20 cellular contexts compared by ENCODE assay signal in genomic region chrX:475926-476723, GRCh38.
DNase-seq lines count a peak whose midpoint lies in the region; ATAC-seq and TF ChIP-seq lines count a peak whose summit lies in the region.
"Had no signal": no experiment of that assay in that cellular context is flagged by ENCODE, and none has a peak within 500 bp of the region (broad histone marks: within the 10 kb centered on the region; RNA-seq: fewer than 3 reads in every experiment).

No MANE protein-coding gene starts in this region.

- DNase-seq in AG09319 (ENCODE audit: extremely low read depth, low read depth) (peak; percentile 12), HCT116 (ENCODE audit: low read depth, low spot score) (no peak), WTC11 (ENCODE audit: low spot score) (peak; percentile 50), nephron progenitor cell (no peak), NCI-H345 (lab: John Stamatoyannopoulos, UW) (no peak), DMS114 treated with DMSO at 0.1 percent for 48 hours (lab: John Stamatoyannopoulos, UW; ENCODE audit: unreplicated experiment) (no peak), SIG-M5 (lab: John Stamatoyannopoulos, UW) (no peak)
- DNase-seq in stimulated activated CD4-positive, alpha-beta T cell treated with anti-CD3 and anti-CD28 coated beads, Interleukin-4, amount 100 ng/mL, for 24 hours: no peak
- DNase-seq: heart left ventricle, immature natural killer cell, lower lobe of right lung, MM.1S, NCI-H187 treated with DMSO at 0.1 percent for 48 hours, pancreas, uterus had no signal

- no peaks in the 10 kb centered on the region for H3K9me2 ChIP-seq in HCT116 (ENCODE audit: insufficient read depth)

- H3K27me3 Mint-ChIP-seq in WTC11 (ENCODE audit: low read depth) (peaks cover 6% of the 10 kb centered on the region; the same call in 1 of the 2 replicates), nephron progenitor cell (ENCODE audit: low read depth, poor library complexity) (peaks cover 21% of the 10 kb centered on the region)

- POLR2A ChIA-PET in HCT116 (lab: Charles Lee) (no interaction called here), WTC11 (lab: Charles Lee) (no interaction called here)

- H3K4me1 Mint-ChIP-seq in WTC11: peaks cover 28% of the 10 kb centered on the region
- peaks cover 12% of the 10 kb centered on the region for H3K4me1 Mint-ChIP-seq in nephron progenitor cell
- H3K4me1 Mint-ChIP-seq: CD14-positive monocyte, immature natural killer cell had no signal

- H4K20me1 ChIP-seq in HCT116 (ENCODE audit: insufficient read depth): no peaks in the 10 kb centered on the region

- H3K9ac ChIP-seq in HCT116 (ENCODE audit: low read length): no peak overlapping the region

- TF ChIP-seq CTCF in AG09319 (IDR thresholded peaks at IDR 0.05; ENCODE audit: low read depth, low read length) (no peak), HCT116 (IDR thresholded peaks at IDR 0.05 in 2 of 3, conservative IDR thresholded peaks at IDR 0.05 in 1 of 3; ENCODE audit: borderline replicate concordance in 1 of 3, insufficient read depth in 1 of 3, low read depth in 2 of 3, low read length in 2 of 3) (no peak), WTC11 (IDR thresholded peaks at IDR 0.05) (no peak), nephron progenitor cell (IDR thresholded peaks at IDR 0.05) (no peak)

- peak; percentile 34; the same call in 1 of the 2 replicates for ATAC-seq in HCT116
- no peak for ATAC-seq in WTC11
- ATAC-seq: heart left ventricle, lower lobe of right lung, pancreas, sciatic nerve had no signal

- H3K36me3 Mint-ChIP-seq in WTC11 (peaks cover 6% of the 10 kb centered on the region; the same call in 1 of the 2 replicates), nephron progenitor cell (ENCODE audit: low read depth) (no peaks in the 10 kb centered on the region)
- H3K36me3 Mint-ChIP-seq: brain, CD14-positive monocyte, immature natural killer cell had no signal

- H3K79me2 ChIP-seq in HCT116 (ENCODE audit: insufficient read depth, low read length): no peaks in the 10 kb centered on the region

- intact Hi-C loops in HCT116 (cut with micrococcal nuclease): no loop called here

- H2AFZ ChIP-seq in HCT116 (ENCODE audit: low read depth, low read length, poor library complexity, severe bottlenecking): no peak overlapping the region

- no peaks in the 10 kb centered on the region for H3K36me3 ChIP-seq in HCT116 (ENCODE audit: control insufficient read depth in 1 of 2, insufficient read depth in 2 of 2, low read length in 2 of 2)
- H3K36me3 ChIP-seq: heart left ventricle, lower lobe of right lung, pancreas, uterus had no signal

- H3K4me1 ChIP-seq in HCT116 (ENCODE audit: control insufficient read depth in 1 of 2, insufficient read depth in 2 of 2, low read length in 2 of 2): peaks cover 0 to 10% of the 10 kb centered on the region in 2 experiments; a peak in 2 of 4 replicates
- H3K4me1 ChIP-seq: heart left ventricle, lower lobe of right lung, pancreas, uterus had no signal

- CTCF ChIA-PET in HCT116 (lab: Charles Lee): no interaction called here
- CTCF ChIA-PET in WTC11 (lab: Charles Lee): no interaction called here

- no peak overlapping the region for H3K4me3 ChIP-seq in HCT116 (replicated peaks in 1 of 2; ENCODE audit: low read depth in 1 of 2, low read length in 2 of 2)
- H3K4me3 ChIP-seq: coronary artery, heart left ventricle, lower lobe of right lung, pancreas, uterus had no signal

- H3K4me3 Mint-ChIP-seq in WTC11: no peak overlapping the region
- H3K4me3 Mint-ChIP-seq in nephron progenitor cell: no peak overlapping the region
- H3K4me3 Mint-ChIP-seq: CD14-positive monocyte, immature natural killer cell had no signal

- TF ChIP-seq POLR2A in HCT116 (IDR thresholded peaks at IDR 0.05; ENCODE audit: borderline replicate concordance, extremely low read depth, insufficient read depth, insufficient read length): no peak

- no peaks in the 10 kb centered on the region for H3K27me3 ChIP-seq in HCT116 (ENCODE audit: insufficient read depth, low read length)
- H3K27me3 ChIP-seq: heart left ventricle, uterus had no signal

- no TSS peak for BruUV-seq in HCT116 (replicated peaks; lab: Mats Ljungman, UMichigan)

- RAD21 ChIA-PET in HCT116 (lab: Charles Lee; ENCODE audit: low non-redundant PET in 1 of 2, low total read pairs in 2 of 2, uncharacterized antibody in 2 of 2, unreplicated experiment in 2 of 2): no interaction called here

- H3K9me3 Mint-ChIP-seq in WTC11: peaks cover 14% of the 10 kb centered on the region
- peaks cover 17% of the 10 kb centered on the region for H3K9me3 Mint-ChIP-seq in nephron progenitor cell

- no peaks in the 10 kb centered on the region for H3K9me3 ChIP-seq in HCT116 (ENCODE audit: control insufficient read depth in 1 of 2, insufficient read depth in 1 of 2, low read depth in 1 of 2, low read length in 2 of 2)
- H3K9me3 ChIP-seq: pancreas, uterus had no signal

- H3K4me2 ChIP-seq in HCT116 (ENCODE audit: low read length): peak overlapping the region; percentile 21; the same call in 1 of the 2 replicates

- peak overlapping the region; percentile 62 for H3K27ac Mint-ChIP-seq in WTC11
- peak overlapping the region; percentile 75 for H3K27ac Mint-ChIP-seq in nephron progenitor cell
- H3K27ac Mint-ChIP-seq: activated T-helper 2 cell treated with anti-CD3 and anti-CD28 coated beads, Interferon-gamma antibody, Interleukin-2, Interleukin-4, amounts not matched to agents 10 μg/mL and 5 μg/mL and 100 μg/mL, durations not matched to agents 14 hours and 24 hours and 36 hours; brain; immature natural killer cell had no signal

- no peak overlapping the region for H3K27ac ChIP-seq in HCT116 (ENCODE audit: low read depth, low read length)
- H3K27ac ChIP-seq: coronary artery, heart left ventricle, lower lobe of right lung, pancreas, uterus had no signal

- no peak for TF ChIP-seq RAD21 in HCT116 (IDR thresholded peaks at IDR 0.05; ENCODE audit: low read depth)

TF ChIP-seq in HCT116, 20 proteins besides CTCF, POLR2A, EP300 and RAD21 (continues in another document):
- TF ChIP-seq, protein P1, sequence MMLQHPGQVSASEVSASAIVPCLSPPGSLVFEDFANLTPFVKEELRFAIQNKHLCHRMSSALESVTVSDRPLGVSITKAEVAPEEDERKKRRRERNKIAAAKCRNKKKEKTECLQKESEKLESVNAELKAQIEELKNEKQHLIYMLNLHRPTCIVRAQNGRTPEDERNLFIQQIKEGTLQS (IDR thresholded peaks at IDR 0.05): no peak
- TF ChIP-seq SP1 (IDR thresholded peaks at IDR 0.05; ENCODE audit: low read depth) (no peak), CBX3 (IDR thresholded peaks at IDR 0.05; ENCODE audit: low read depth) (no peak), EZH2 (IDR thresholded peaks at IDR 0.05) (no peak), EGR1 (IDR thresholded peaks at IDR 0.05; ENCODE audit: low read depth) (no peak), TCF7L2 (IDR thresholded peaks at IDR 0.05; ENCODE audit: borderline replicate concordance, extremely low read depth, insufficient read depth, insufficient read length) (no peak), ZNF274 (IDR thresholded peaks at IDR 0.05; ENCODE audit: low read depth, low read length) (no peak), EZH2phosphoT487 (IDR thresholded peaks at IDR 0.05; ENCODE audit: borderline replicate concordance) (no peak), FOSL1 (IDR thresholded peaks at IDR 0.05; ENCODE audit: low read depth) (no peak), ZFX (IDR thresholded peaks at IDR 0.05) (no peak), CEBPB (IDR thresholded peaks at IDR 0.05; ENCODE audit: low read depth) (no peak), JUND (IDR thresholded peaks at IDR 0.05) (no peak), SIN3A (IDR thresholded peaks at IDR 0.05; ENCODE audit: low read depth) (no peak), SRF (IDR thresholded peaks at IDR 0.05; ENCODE audit: low read depth) (no peak), ELF1 (IDR thresholded peaks at IDR 0.05; ENCODE audit: borderline replicate concordance, low read depth) (no peak)
- TF ChIP-seq, protein P2, sequence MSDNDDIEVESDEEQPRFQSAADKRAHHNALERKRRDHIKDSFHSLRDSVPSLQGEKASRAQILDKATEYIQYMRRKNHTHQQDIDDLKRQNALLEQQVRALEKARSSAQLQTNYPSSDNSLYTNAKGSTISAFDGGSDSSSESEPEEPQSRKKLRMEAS (IDR thresholded peaks at IDR 0.05): no peak

TF ChIP-seq in WTC11, 78 proteins besides CTCF, POLR2A, EP300 and RAD21:
- TF ChIP-seq TEAD4 (CRISPR knock-in tag; IDR thresholded peaks at IDR 0.05) (peak; percentile 80; the same call in 1 of the 2 replicates), NR1H2 (CRISPR knock-in tag; IDR thresholded peaks at IDR 0.05) (no peak)

Comparison
In these comparisons a context has a peak if more than half of its experiments do, and no peak if none do; other contexts are left out.
1. DNase-seq: peak in AG09319 (single experiment) and WTC11 (single experiment); none in HCT116 (single experiment), nephron progenitor cell (single experiment), stimulated activated CD4-positive, alpha-beta T cell treated with anti-CD3 and anti-CD28 coated beads, Interleukin-4, amount 100 ng/mL, for 24 hours (single experiment), NCI-H345 (single experiment), DMS114 treated with DMSO at 0.1 percent for 48 hours (single experiment) and SIG-M5 (single experiment).